ENCODE assay signal across 4 cellular contexts in genomic region chr11:21865541-21865940, GRCh38.
"Had no signal": no experiment of that assay in that cellular context is flagged by ENCODE, and none has a peak within 500 bp of the region (broad histone marks: within the 10 kb centered on the region; RNA-seq: fewer than 3 reads in every experiment).

No MANE protein-coding gene starts in this region.

- DNase-seq: H9, HCEC 1CT had no signal

- H3K9me3 Mint-ChIP-seq: GM23338, H9 had no signal

- H3K4me1 Mint-ChIP-seq: IgD-negative memory B cell had no signal

- H3K36me3 Mint-ChIP-seq: IgD-negative memory B cell had no signal

- H3K27ac Mint-ChIP-seq: GM23338, H9, IgD-negative memory B cell had no signal

- H3K4me3 Mint-ChIP-seq: GM23338, H9, IgD-negative memory B cell had no signal

- H3K27me3 Mint-ChIP-seq: IgD-negative memory B cell had no signal
